In genomic region chr19:49488046-49488862, GRCh38 we compare ENCODE assay signal across 1 cellular context.
A peak's percentile ranks its signal among the peaks of the same experiment; 100 is the strongest.
TF ChIP-seq lines count a peak whose summit lies in the region.

No MANE protein-coding gene starts in this region.

TF ChIP-seq in H1, 55 proteins besides CTCF, POLR2A, EP300 and RAD21:
- no peak for TF ChIP-seq SP2 (IDR thresholded peaks at IDR 0.05; ENCODE audit: low read length)
- TF ChIP-seq HDAC2 (IDR thresholded peaks at IDR 0.05; ENCODE audit: borderline replicate concordance in 1 of 2, low read depth in 2 of 2, low read length in 2 of 2) = peak in 1 of 2 experiments; percentile 37; a peak in 1 of 4 replicates
- peak; percentile 77; the same call in 1 of the 2 replicates for TF ChIP-seq POLR2AphosphoS5 (IDR thresholded peaks at IDR 0.05; ENCODE audit: low read depth, low read length)
- TF ChIP-seq RNF2 (IDR thresholded peaks at IDR 0.05; ENCODE audit: borderline replicate concordance, low read depth, low read length, missing control alignments, poor library complexity, severe bottlenecking) = no peak
- TF ChIP-seq ATF2 (IDR thresholded peaks at IDR 0.05; ENCODE audit: low read length) = no peak; the same call in 1 of the 2 replicates
- TF ChIP-seq YY1 (IDR thresholded peaks at IDR 0.05; ENCODE audit: low read depth, low read length) = no peak
- peak; percentile 63 for TF ChIP-seq NANOG (IDR thresholded peaks at IDR 0.05; ENCODE audit: insufficient read depth, low read depth, low read length, poor library complexity, severe bottlenecking)
- no peak for TF ChIP-seq JUND (IDR thresholded peaks at IDR 0.05; ENCODE audit: low read length)
- TF ChIP-seq TCF12 (IDR thresholded peaks at IDR 0.05; ENCODE audit: low read depth, low read length) = no peak
- TF ChIP-seq SUZ12 (IDR thresholded peaks at IDR 0.05; ENCODE audit: low read length) = no peak
- TF ChIP-seq SP1 (IDR thresholded peaks at IDR 0.05; ENCODE audit: low read depth, low read length) = 0 out of 2 replicates have a peak, but pooled peaks have one; percentile 7
